Comparison of ENCODE assay signal across 8 cellular contexts in genomic region chr3:155870133-155870944, GRCh38. TPM values are rescaled to one million over a fixed set of nuclear protein-coding genes. Genes with fewer than 3 reads are reported as not detected.
DNase-seq lines count a peak whose midpoint lies in the region; ATAC-seq, FAIRE-seq and TF ChIP-seq lines count a peak whose summit lies in the region.

Gene GMPS, plus strand, starts transcription at chr3:155870650. Its CDS starts 221 bp downstream, at chr3:155870871.

- H3K9ac ChIP-seq in kidney (ENCODE audit: low read length in 2 of 2): peak within 1 kb of the TSS; percentile 85 to 89

- DNase-seq in AG20443 (ENCODE audit: low spot score) (peak; percentile 98), NCI-H446 treated with DMSO at 0.1 percent for 48 hours (lab: John Stamatoyannopoulos, UW) (peak; percentile 92), cerebellar nuclear complex (lab: John Stamatoyannopoulos, UW) (peak; percentile 71 to 75), kidney (peak; percentile 98)
- DNase-seq in activated CD4-positive, CD25-positive, alpha-beta regulatory T cell treated with anti-CD3 and anti-CD28 coated beads, Interleukin-2, amount 50 U/mL, for 72 hours: peak; percentile 97
- DNase-seq in stimulated activated CD4-positive, alpha-beta T cell treated with anti-CD3 and anti-CD28 coated beads, Interleukin-15, amount 100 ng/mL, for 24 hours: peak; percentile 95

- no peaks in the 10 kb centered on the region for H3K36me3 ChIP-seq in kidney (ENCODE audit: control insufficient read depth in 1 of 2, insufficient read depth in 2 of 2, low read length in 2 of 2)

- no peak for FAIRE-seq in kidney (lab: Jason Lieb, UNC)

- intact Hi-C loops in kidney (cut with DNase I): no loop called here

- H3K9me3 ChIP-seq in kidney (ENCODE audit: control insufficient read depth in 1 of 2, low read length in 2 of 2): no peaks in the 10 kb centered on the region

- ATAC-seq in GM19043 (IDR thresholded peaks at IDR 0.05; ENCODE audit: low read depth, unreplicated experiment) (peak; percentile 86), HG03378 (IDR thresholded peaks at IDR 0.05; ENCODE audit: unreplicated experiment) (peak; percentile 84)

- H3K4me3 ChIP-seq in kidney (ENCODE audit: low read length in 2 of 2): peak within 1 kb of the TSS; percentile 83 to 84

- H3K27ac ChIP-seq in kidney (ENCODE audit: low read depth in 2 of 2, low read length in 2 of 2): peak within 1 kb of the TSS; percentile 96 to 97

- peaks cover 6 to 10% of the 10 kb centered on the region in 2 donors for H3K4me1 ChIP-seq in kidney (ENCODE audit: control insufficient read depth in 1 of 2, insufficient read depth in 1 of 2, low read depth in 1 of 2, low read length in 2 of 2)

- TF ChIP-seq CTCF in kidney (IDR thresholded peaks at IDR 0.05; ENCODE audit: borderline replicate concordance, extremely low read depth, insufficient read depth): peak; percentile 58

RNA-seq across cellular contexts. Expression of gene GMPS, which starts in this region (rescaled TPM):
- total RNA-seq in kidney: 43.9 TPM
- 21.1 TPM for polyA plus RNA-seq in kidney (ENCODE audit: insufficient read depth, low read depth, low replicate concordance)

Comparison
In these comparisons a context has a peak if more than half of its experiments do, and no peak if none do; other contexts are left out.
1. Peak in every context shown above with its lines: DNase-seq, ATAC-seq, H3K4me3 ChIP-seq and H3K27ac ChIP-seq.